In the genomic region with DNA sequence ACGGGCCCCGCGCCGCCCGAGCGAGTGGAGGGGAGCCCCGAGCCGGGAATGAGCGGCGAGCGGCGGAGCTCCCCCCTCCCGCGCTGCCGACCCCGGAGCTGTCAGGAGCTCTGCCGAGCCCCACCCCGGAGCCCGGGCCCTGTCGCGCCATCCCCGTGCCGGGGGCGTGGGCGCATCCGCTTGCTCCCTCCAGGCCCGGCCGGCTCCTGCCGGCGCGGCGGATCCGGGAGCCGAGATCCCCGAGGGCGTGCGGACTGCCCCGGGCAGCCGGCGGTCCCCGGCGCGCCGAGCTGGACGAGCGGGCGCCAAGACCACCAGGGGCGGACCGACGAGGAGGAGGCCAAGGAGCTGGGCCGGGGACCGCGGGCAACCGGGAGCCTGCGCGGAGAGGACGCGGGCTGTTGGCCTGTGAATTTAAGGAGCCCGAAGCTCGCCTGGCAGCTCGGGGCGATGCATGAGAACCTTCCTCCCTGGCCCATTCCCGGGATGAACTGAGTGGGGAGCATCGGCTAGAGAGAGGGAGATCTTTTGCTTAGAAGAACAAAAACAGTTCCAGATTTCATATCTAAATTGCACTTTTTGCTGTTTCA, we compare ENCODE assay signal across 7 cellular contexts. TPM values are rescaled to one million over a fixed set of nuclear protein-coding genes. Genes with fewer than 3 reads are reported as not detected.
DNase-seq lines count a peak whose midpoint lies in the region; ATAC-seq and TF ChIP-seq lines count a peak whose summit lies in the region.

No MANE protein-coding gene starts in this region.

- H3K27ac ChIP-seq in VCaP (no peak overlapping the region), gastroesophageal sphincter (peak overlapping the region in 3 of 4 donors; percentile 75 to 81 (median 79))

- peak; percentile 22; the same call in 1 of the 2 replicates for TF ChIP-seq CTCF in VCaP (conservative IDR thresholded peaks at IDR 0.05)
- TF ChIP-seq CTCF in gastroesophageal sphincter (IDR thresholded peaks at IDR 0.05) = no peak
- TF ChIP-seq CTCF in progenitor cell of endocrine pancreas (IDR thresholded peaks at IDR 0.05; ENCODE audit: unreplicated experiment) = no peak

- peak; percentile 34 for DNase-seq in progenitor cell of endocrine pancreas (ENCODE audit: low spot score, unreplicated experiment)
- no peak for DNase-seq in T-helper 9 cell
- no peak for DNase-seq in cerebellar cortex (ENCODE audit: low spot score)

- H3K27me3 Mint-ChIP-seq in progenitor cell of endocrine pancreas = peaks cover 94% of the 10 kb centered on the region

- ATAC-seq in GM18517 (IDR thresholded peaks at IDR 0.05; ENCODE audit: unreplicated experiment) = peak; percentile 21
- ATAC-seq in HG02588 (IDR thresholded peaks at IDR 0.05; ENCODE audit: unreplicated experiment) = peak; percentile 28
- ATAC-seq in gastroesophageal sphincter = peak; percentile 42

- H3K36me3 Mint-ChIP-seq in progenitor cell of endocrine pancreas (ENCODE audit: insufficient read depth) = no peaks in the 10 kb centered on the region

- no peak for TF ChIP-seq EP300 in gastroesophageal sphincter (IDR thresholded peaks at IDR 0.05)

- H3K4me1 ChIP-seq in gastroesophageal sphincter = peaks cover 0 to 57% (median 13%) of the 10 kb centered on the region in 3 donors

- no peaks in the 10 kb centered on the region for H3K9me3 ChIP-seq in gastroesophageal sphincter

- 4% methylated on average over 10 of the region's 64 CpGs; no CpG with 5 or more reads in 1 of the 2 donors for WGBS in gastroesophageal sphincter (ENCODE audit: low coverage in 1 of 2), 2 donors

- H3K4me3 Mint-ChIP-seq in progenitor cell of endocrine pancreas (ENCODE audit: low read depth) = peak overlapping the region; percentile 73

- H3K9me3 Mint-ChIP-seq in progenitor cell of endocrine pancreas (ENCODE audit: low read depth) = no peaks in the 10 kb centered on the region

- H3K4me1 Mint-ChIP-seq in progenitor cell of endocrine pancreas (ENCODE audit: low read depth) = peaks cover 19% of the 10 kb centered on the region

- H3K27me3 ChIP-seq in gastroesophageal sphincter = peaks cover 82% of the 10 kb centered on the region

- peak overlapping the region; percentile 32 to 67 for H3K4me3 ChIP-seq in gastroesophageal sphincter

- no peaks in the 10 kb centered on the region for H3K36me3 ChIP-seq in gastroesophageal sphincter

- peak overlapping the region; percentile 44 for H3K27ac Mint-ChIP-seq in progenitor cell of endocrine pancreas

- no peak for TF ChIP-seq POLR2A in gastroesophageal sphincter (IDR thresholded peaks at IDR 0.05)

RNA-seq across cellular contexts. Expression of gene PTHLH, which starts 2.0 kb away (rescaled TPM):
- total RNA-seq in gastroesophageal sphincter = 1 to 10 TPM in 3 of 4 donors, under 1 TPM in 1; 0.47 to 3.3 (median 1.9) TPM
- 0.93 and 1.3 TPM in 2 replicates for total RNA-seq in progenitor cell of endocrine pancreas
